13 cellular contexts compared by ENCODE assay signal in genomic region chr3:55675478-55675877, GRCh38.
DNase-seq lines count a peak whose midpoint lies in the region; ATAC-seq and TF ChIP-seq lines count a peak whose summit lies in the region.
"Had no signal": no experiment of that assay in that cellular context is flagged by ENCODE, and none has a peak within 500 bp of the region (broad histone marks: within the 10 kb centered on the region; RNA-seq: fewer than 3 reads in every experiment).

No MANE protein-coding gene starts in this region.

- H3K27me3 ChIP-seq in tibial nerve = no peaks in the 10 kb centered on the region
- no peaks in the 10 kb centered on the region for H3K27me3 ChIP-seq in neural progenitor cell
- H3K27me3 ChIP-seq: breast epithelium had no signal

- no peaks in the 10 kb centered on the region for H4K20me1 ChIP-seq in neural progenitor cell (ENCODE audit: low read depth)

- TF ChIP-seq EP300 in tibial nerve (IDR thresholded peaks at IDR 0.05) = no peak

- TF ChIP-seq CTCF in tibial nerve (IDR thresholded peaks at IDR 0.05) = no peak
- TF ChIP-seq CTCF in neural progenitor cell (IDR thresholded peaks at IDR 0.05) = no peak

- no peaks in the 10 kb centered on the region for H3K9me3 Mint-ChIP-seq in neural progenitor cell
- H3K9me3 Mint-ChIP-seq in activated CD8-positive, alpha-beta memory T cell treated with anti-CD3 and anti-CD28 coated beads, Interleukin-2, amount 10 ng/mL, durations not matched to agents 7 days and 5 days (ENCODE audit: low read depth) = peaks cover 6% of the 10 kb centered on the region

- no peak overlapping the region for H3K4me2 ChIP-seq in neural progenitor cell
- H3K4me2 ChIP-seq: SK-N-SH had no signal

- CTCF ChIA-PET in activated CD8-positive, alpha-beta memory T cell treated with anti-CD3 and anti-CD28 coated beads, Interleukin-2, amount 10 ng/mL, durations not matched to agents 7 days and 5 days (lab: Charles Lee) = no interaction called here

- H3K36me3 Mint-ChIP-seq in neural progenitor cell = peaks cover 5% of the 10 kb centered on the region
- H3K36me3 Mint-ChIP-seq in activated CD8-positive, alpha-beta memory T cell treated with anti-CD3 and anti-CD28 coated beads, Interleukin-2, amount 10 ng/mL, durations not matched to agents 7 days and 5 days = no peaks in the 10 kb centered on the region
- H3K36me3 Mint-ChIP-seq: CD14-positive monocyte had no signal

- DNase-seq in mesenteric fat pad (ENCODE audit: low spot score) = no peak
- no peak for DNase-seq in tibial nerve (ENCODE audit: low spot score in 2 of 2)
- DNase-seq in neural progenitor cell (ENCODE audit: low spot score) = no peak
- no peak for DNase-seq in activated CD8-positive, alpha-beta memory T cell treated with anti-CD3 and anti-CD28 coated beads, Interleukin-2, amount 10 ng/mL, durations not matched to agents 7 days and 5 days
- DNase-seq: activated CD8-positive, alpha-beta memory T cell treated with anti-CD3 and anti-CD28 coated beads, Interleukin-2, amount 50 U/mL, for 4 hours; NCI-H510A treated with DMSO at 0.1 percent for 48 hours; SK-N-SH had no signal

- ATAC-seq in GM18505 (IDR thresholded peaks at IDR 0.05; ENCODE audit: unreplicated experiment) (peak; percentile 96), GM19397 (IDR thresholded peaks at IDR 0.05; ENCODE audit: unreplicated experiment) (peak; percentile 97), HG02870 (IDR thresholded peaks at IDR 0.05; ENCODE audit: unreplicated experiment) (peak; percentile 98), HG03565 (IDR thresholded peaks at IDR 0.05; ENCODE audit: unreplicated experiment) (peak; percentile 99)
- no peak for ATAC-seq in activated CD8-positive, alpha-beta memory T cell treated with anti-CD3 and anti-CD28 coated beads, Interleukin-2, amount 10 ng/mL, durations not matched to agents 7 days and 5 days

- H3K4me3 Mint-ChIP-seq in neural progenitor cell = no peak overlapping the region
- no peak overlapping the region for H3K4me3 Mint-ChIP-seq in activated CD8-positive, alpha-beta memory T cell treated with anti-CD3 and anti-CD28 coated beads, Interleukin-2, amount 10 ng/mL, durations not matched to agents 7 days and 5 days
- H3K4me3 Mint-ChIP-seq: CD14-positive monocyte had no signal

- H3K27ac Mint-ChIP-seq in neural progenitor cell = no peak overlapping the region
- no peak overlapping the region for H3K27ac Mint-ChIP-seq in activated CD8-positive, alpha-beta memory T cell treated with anti-CD3 and anti-CD28 coated beads, Interleukin-2, amount 10 ng/mL, durations not matched to agents 7 days and 5 days

- peaks cover 7% of the 10 kb centered on the region for H3K27me3 Mint-ChIP-seq in neural progenitor cell (ENCODE audit: insufficient read depth, low read depth)
- no peaks in the 10 kb centered on the region for H3K27me3 Mint-ChIP-seq in activated CD8-positive, alpha-beta memory T cell treated with anti-CD3 and anti-CD28 coated beads, Interleukin-2, amount 10 ng/mL, durations not matched to agents 7 days and 5 days

- no peaks in the 10 kb centered on the region for H3K36me3 ChIP-seq in tibial nerve
- no peaks in the 10 kb centered on the region for H3K36me3 ChIP-seq in neural progenitor cell
- H3K36me3 ChIP-seq: breast epithelium had no signal

- H3K4me1 Mint-ChIP-seq in neural progenitor cell = peaks cover 23% of the 10 kb centered on the region
- H3K4me1 Mint-ChIP-seq in activated CD8-positive, alpha-beta memory T cell treated with anti-CD3 and anti-CD28 coated beads, Interleukin-2, amount 10 ng/mL, durations not matched to agents 7 days and 5 days = no peaks in the 10 kb centered on the region
- H3K4me1 Mint-ChIP-seq: CD14-positive monocyte had no signal

- peaks cover 0 to 17% (median 0%) of the 10 kb centered on the region in 4 donors for H3K4me1 ChIP-seq in tibial nerve
- H3K4me1 ChIP-seq in neural progenitor cell = no peaks in the 10 kb centered on the region
- H3K4me1 ChIP-seq: breast epithelium had no signal

- H3K79me2 ChIP-seq in neural progenitor cell (ENCODE audit: low read depth) = no peaks in the 10 kb centered on the region

- H3K4me3 ChIP-seq in tibial nerve = no peak overlapping the region
- no peak overlapping the region for H3K4me3 ChIP-seq in neural progenitor cell
- H3K4me3 ChIP-seq: breast epithelium had no signal

- no peaks in the 10 kb centered on the region for H3F3A ChIP-seq in neural progenitor cell (ENCODE audit: low read depth)

- H3K9me3 ChIP-seq in tibial nerve (no peaks in the 10 kb centered on the region), neural progenitor cell (ENCODE audit: low read depth) (no peaks in the 10 kb centered on the region)
- H3K9me3 ChIP-seq: breast epithelium, SK-N-SH had no signal

- no peak overlapping the region for H2AFZ ChIP-seq in neural progenitor cell (replicated peaks)

- 87 to 95% methylated on average over 3 of the region's 3 CpGs for WGBS in tibial nerve, 2 donors

- H3K27ac ChIP-seq in tibial nerve (no peak overlapping the region), neural progenitor cell (no peak overlapping the region)
- H3K27ac ChIP-seq: breast epithelium had no signal

- no peak overlapping the region for H3K9ac ChIP-seq in neural progenitor cell
- H3K9ac ChIP-seq: SK-N-SH had no signal

- TF ChIP-seq POLR2A in GM18505 (IDR thresholded peaks at IDR 0.05; ENCODE audit: borderline replicate concordance, extremely low read depth, insufficient read depth, insufficient read length) (no peak), tibial nerve (IDR thresholded peaks at IDR 0.05) (no peak)
